ENCODE assay signal across 8 cellular contexts in genomic region chr6:7262037-7262461, GRCh38. TPM values are rescaled to one million over a fixed set of nuclear protein-coding genes. Genes with fewer than 3 reads are reported as not detected.
DNase-seq lines count a peak whose midpoint lies in the region; ATAC-seq, FAIRE-seq and TF ChIP-seq lines count a peak whose summit lies in the region.

No MANE protein-coding gene starts in this region.

- peak overlapping the region; percentile 95 for H2AFZ ChIP-seq in ACC112 (ENCODE audit: low read length, unreplicated experiment)

- no peak overlapping the region for H3K27ac ChIP-seq in ACC112 (ENCODE audit: low read depth, low read length)
- no peak overlapping the region for H3K27ac ChIP-seq in HUES64 (ENCODE audit: low read depth, low read length)

- WGBS in HUES64 = 72% methylated on average over 9 of the region's 9 CpGs

- no peaks in the 10 kb centered on the region for H3K79me2 ChIP-seq in ACC112 (ENCODE audit: control insufficient read depth, insufficient read depth, low read length, unreplicated experiment)

- H3K36me3 ChIP-seq in ACC112 (ENCODE audit: insufficient read depth, low read length) = no peaks in the 10 kb centered on the region
- no peaks in the 10 kb centered on the region for H3K36me3 ChIP-seq in HUES64 (ENCODE audit: insufficient read depth, low read length)

- no peaks in the 10 kb centered on the region for H3K9me3 ChIP-seq in HUES64 (ENCODE audit: insufficient read depth, low read depth, low read length)

- FAIRE-seq in urothelium cell line (lab: Jason Lieb, UNC) = no peak

- H3K4me1 ChIP-seq in ACC112 (ENCODE audit: control insufficient read depth, insufficient read depth, low read length, unreplicated experiment) (peaks cover 10% of the 10 kb centered on the region), HUES64 (ENCODE audit: insufficient read depth, low read length) (peaks cover 9% of the 10 kb centered on the region)

- TF ChIP-seq CTCF in astrocyte of the cerebellum (IDR thresholded peaks at IDR 0.05; ENCODE audit: low read depth, low read length, missing control alignments) = no peak

- H3K27me3 ChIP-seq in ACC112 (ENCODE audit: insufficient read depth, low read length) (no peaks in the 10 kb centered on the region), HUES64 (ENCODE audit: insufficient read depth, low read length) (no peaks in the 10 kb centered on the region)

- in situ Hi-C loops in astrocyte of the cerebellum (cut with HindIII; ENCODE audit: low sequenced_read_pairs) = no loop called here

- DNase-seq in astrocyte of the cerebellum (ENCODE audit: low read depth) (no peak), kidney tubule cell (ENCODE audit: low spot score) (peak; percentile 33), urothelium cell line (ENCODE audit: low spot score) (peak; percentile 23), KG1 (lab: John Stamatoyannopoulos, UW) (no peak)
- DNase-seq in activated CD8-positive, alpha-beta memory T cell treated with anti-CD3 and anti-CD28 coated beads, Interleukin-2, amount 50 U/mL, for 4 hours = no peak

- H3K4me3 ChIP-seq in ACC112 (ENCODE audit: low read depth, low read length) (peak overlapping the region; percentile 91), HUES64 (ENCODE audit: low read length) (peak overlapping the region; percentile 62), astrocyte of the cerebellum (ENCODE audit: low read depth, low read length) (peak overlapping the region; percentile 72)

- ATAC-seq in HG02938 (IDR thresholded peaks at IDR 0.05; ENCODE audit: unreplicated experiment) = no peak

- no peak overlapping the region for H3K9ac ChIP-seq in HUES64 (ENCODE audit: low read depth, low read length)

RNA-seq across cellular contexts. Expression of gene SSR1, which starts 51.0 kb away (rescaled TPM):
- polyA plus RNA-seq in HUES64 (2013, experiment 1 of 2) = 65.5 TPM
- polyA plus RNA-seq in HUES64 (2013, experiment 2 of 2) = 63.0 TPM

Comparison
In these comparisons a context has a peak if more than half of its experiments do, and no peak if none do; other contexts are left out.
1. DNase-seq: peak in kidney tubule cell (single experiment) and urothelium cell line (single experiment); none in astrocyte of the cerebellum (single experiment), KG1 (single experiment) and activated CD8-positive, alpha-beta memory T cell treated with anti-CD3 and anti-CD28 coated beads, Interleukin-2, amount 50 U/mL, for 4 hours (single experiment).
2. Peak in every context shown above with its lines, with median percentiles within 50 percentile points of each other: H3K4me3 ChIP-seq.